15 cellular contexts compared by ENCODE assay signal in the genomic region with DNA sequence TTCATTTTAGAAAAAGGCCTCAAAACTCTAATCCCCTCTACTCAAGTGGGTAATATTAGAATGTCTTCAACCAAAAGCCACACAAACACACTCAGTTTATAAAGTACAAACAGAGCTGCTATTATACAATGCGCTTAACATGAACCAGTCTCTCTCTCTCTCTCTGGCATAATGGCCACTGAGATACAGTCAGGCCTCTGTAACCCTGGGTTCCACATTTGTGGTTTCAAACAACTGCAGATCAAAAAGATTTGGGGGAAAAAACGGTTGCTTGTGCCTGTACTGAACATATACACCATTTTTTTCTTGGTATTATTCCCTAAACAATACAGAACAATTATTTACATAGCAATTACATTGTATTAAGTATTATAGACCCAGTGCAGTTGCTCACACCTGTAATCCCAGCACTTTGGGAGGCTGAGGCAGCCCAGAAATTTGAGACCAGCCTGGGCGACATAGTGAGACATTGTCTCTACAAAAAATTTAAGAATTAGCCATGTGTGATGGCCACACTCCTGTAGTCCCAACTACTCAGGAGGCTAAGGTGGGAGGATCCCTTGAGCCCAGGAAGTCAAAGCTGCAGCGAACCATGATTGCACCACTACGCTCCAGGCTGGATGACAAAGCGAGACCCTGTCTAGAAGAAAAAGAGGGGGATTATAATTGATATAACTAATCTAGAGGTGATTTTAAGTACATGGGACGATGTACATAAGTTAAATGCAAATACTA. TPM values are rescaled to one million over a fixed set of nuclear protein-coding genes. Genes with fewer than 3 reads are reported as not detected.
DNase-seq lines count a peak whose midpoint lies in the region; ATAC-seq and TF ChIP-seq lines count a peak whose summit lies in the region.
"Had no signal": no experiment of that assay in that cellular context is flagged by ENCODE, and none has a peak within 500 bp of the region (broad histone marks: within the 10 kb centered on the region; RNA-seq: fewer than 3 reads in every experiment).

No MANE protein-coding gene starts in this region.

- H3K4me1 ChIP-seq in suprapubic skin, result peaks cover 28% of the 10 kb centered on the region

- H3K27ac Mint-ChIP-seq in activated CD4-positive, alpha-beta T cell treated with anti-CD3 and anti-CD28 coated beads, Interleukin-2, amount 10 ng/mL, durations not matched to agents 24 days and 14 days, result peak overlapping the region; percentile 20

- peaks cover 16% of the 10 kb centered on the region for H3K36me3 Mint-ChIP-seq in activated CD4-positive, alpha-beta T cell treated with anti-CD3 and anti-CD28 coated beads, Interleukin-2, amount 10 ng/mL, durations not matched to agents 24 days and 14 days (ENCODE audit: low read depth)

- 85% methylated on average over 7 of the region's 7 CpGs for WGBS in suprapubic skin

- no peaks in the 10 kb centered on the region for H3K27me3 ChIP-seq in suprapubic skin
- H3K27me3 ChIP-seq: brain microvascular endothelial cell, left lung had no signal

- no peaks in the 10 kb centered on the region for H3K36me3 ChIP-seq in suprapubic skin
- H3K36me3 ChIP-seq: brain microvascular endothelial cell, left lung had no signal

- no peak for TF ChIP-seq POLR2A in suprapubic skin (IDR thresholded peaks at IDR 0.05)

- peak overlapping the region; percentile 39 for H3K4me3 Mint-ChIP-seq in activated CD4-positive, alpha-beta T cell treated with anti-CD3 and anti-CD28 coated beads, Interleukin-2, amount 10 ng/mL, durations not matched to agents 24 days and 14 days

- H3K27me3 Mint-ChIP-seq in activated CD4-positive, alpha-beta T cell treated with anti-CD3 and anti-CD28 coated beads, Interleukin-2, amount 10 ng/mL, durations not matched to agents 24 days and 14 days, result no peaks in the 10 kb centered on the region
- H3K27me3 Mint-ChIP-seq: IgD-negative memory B cell had no signal

- intact Hi-C loops in activated CD4-positive, alpha-beta T cell treated with anti-CD3 and anti-CD28 coated beads, Interleukin-2, amount 10 ng/mL, durations not matched to agents 24 days and 14 days (cut with micrococcal nuclease), result loop anchor here (10.0 kb wide), 1 partner anchor 616 kb away; a partner anchor contains a TSS

- no peaks in the 10 kb centered on the region for H3K9me3 ChIP-seq in suprapubic skin
- H3K9me3 ChIP-seq: left lung had no signal

- ATAC-seq in GM21528 (IDR thresholded peaks at IDR 0.05; ENCODE audit: low FRiP score, unreplicated experiment), result no peak
- ATAC-seq: left lung had no signal

- DNase-seq in activated CD4-positive, alpha-beta T cell treated with anti-CD3 and anti-CD28 coated beads, Interleukin-2, amount 10 ng/mL, durations not matched to agents 24 days and 14 days, result no peak
- DNase-seq in activated CD4-positive, alpha-beta T cell treated with anti-CD3 and anti-CD28 coated beads for 4 hours, result no peak
- DNase-seq in OCI-M1 (lab: John Stamatoyannopoulos, UW) (peak; percentile 77), foreskin melanocyte (peak; percentile 81), suprapubic skin (ENCODE audit: low spot score in 2 of 2) (no peak), kidney glomerular epithelial cell (lab: John Stamatoyannopoulos, UW) (no peak), SIG-M5 (lab: John Stamatoyannopoulos, UW) (no peak)
- DNase-seq: activated CD4-positive, CD25-positive, alpha-beta regulatory T cell; brain microvascular endothelial cell; left lung; SHP77 treated with DMSO at 0.1 percent for 48 hours; small intestine had no signal

- H3K27ac ChIP-seq in suprapubic skin, result peak overlapping the region; percentile 4
- H3K27ac ChIP-seq: brain microvascular endothelial cell had no signal

- H3K4me1 Mint-ChIP-seq in activated CD4-positive, alpha-beta T cell treated with anti-CD3 and anti-CD28 coated beads, Interleukin-2, amount 10 ng/mL, durations not matched to agents 24 days and 14 days, result peaks cover 49% of the 10 kb centered on the region

- H3K9me3 Mint-ChIP-seq in activated CD4-positive, alpha-beta T cell treated with anti-CD3 and anti-CD28 coated beads, Interleukin-2, amount 10 ng/mL, durations not matched to agents 24 days and 14 days, result no peaks in the 10 kb centered on the region
- H3K9me3 Mint-ChIP-seq: activated T-helper 1 cell treated with anti-CD3 and anti-CD28 coated beads, Interleukin-12 subunit alpha, Interleukin-12 subunit beta, Interleukin-2, Interleukin-4 antibody, amounts not matched to agents 30 ng/mL and 10 ng/mL and 1 ng/mL, durations not matched to agents 14 hours and 24 hours and 36 hours; IgD-negative memory B cell had no signal

- no peak for TF ChIP-seq CTCF in suprapubic skin (IDR thresholded peaks at IDR 0.05)

- no peak for TF ChIP-seq EP300 in suprapubic skin (IDR thresholded peaks at IDR 0.05)

- no peak overlapping the region for H3K4me3 ChIP-seq in suprapubic skin
- H3K4me3 ChIP-seq: left lung had no signal

RNA-seq across cellular contexts. Expression of a gene that starts 5.6 kb away (rescaled TPM):
- 54.2 and 56.2 TPM in 2 replicates for total RNA-seq in activated CD4-positive, alpha-beta T cell treated with anti-CD3 and anti-CD28 coated beads, Interleukin-2, amount 10 ng/mL, durations not matched to agents 24 days and 14 days
- total RNA-seq in suprapubic skin, result 100 to 1,000 TPM in 1 of 4 donors, 10 to 100 TPM in 3; 39.0 to 108 (median 60.2) TPM

RNA-seq across cellular contexts. Expression of a gene that starts 27.5 kb away (rescaled TPM):
- total RNA-seq in activated CD4-positive, alpha-beta T cell treated with anti-CD3 and anti-CD28 coated beads, Interleukin-2, amount 10 ng/mL, durations not matched to agents 24 days and 14 days, result 75.7 and 77.8 TPM in 2 replicates
- total RNA-seq in suprapubic skin, result 10 to 100 TPM; 38.5 to 93.2 (median 72.3) TPM

Comparison
In these comparisons a context has a peak if more than half of its experiments do, and no peak if none do; other contexts are left out.
1. DNase-seq: peak in OCI-M1 (single experiment) and foreskin melanocyte (single experiment); none in activated CD4-positive, alpha-beta T cell treated with anti-CD3 and anti-CD28 coated beads, Interleukin-2, amount 10 ng/mL, durations not matched to agents 24 days and 14 days (single experiment), activated CD4-positive, alpha-beta T cell treated with anti-CD3 and anti-CD28 coated beads for 4 hours (0 of 2), suprapubic skin (0 of 2), kidney glomerular epithelial cell (single experiment) and SIG-M5 (single experiment).